ENCODE assay signal across 1 cellular context in genomic region chr22:21640810-21641209, GRCh38.
A peak's percentile ranks its signal among the peaks of the same experiment; 100 is the strongest.
TF ChIP-seq lines count a peak whose summit lies in the region.

No MANE protein-coding gene starts in this region.

TF ChIP-seq in K562, 482 proteins besides CTCF, POLR2A, EP300 and RAD21:
- peak in 1 of 2 experiments; percentile 81; a peak in 1 of 4 replicates for TF ChIP-seq MLX (CRISPR knock-in tag; conservative IDR thresholded peaks at IDR 0.05)
- TF ChIP-seq CEBPZ (IDR thresholded peaks at IDR 0.05; ENCODE audit: borderline replicate concordance, low read depth, low read length), result no peak
